Comparison of ENCODE assay signal across 1 cellular context in genomic region chr5:171415115-171415730, GRCh38.
TF ChIP-seq lines count a peak whose summit lies in the region.

No MANE protein-coding gene starts in this region.

TF ChIP-seq in GM23338, 12 proteins besides CTCF, POLR2A, EP300 and RAD21 (continued from another document):
- TF ChIP-seq REST (IDR thresholded peaks at IDR 0.05; ENCODE audit: unreplicated experiment) (no peak), NANOG (IDR thresholded peaks at IDR 0.05; ENCODE audit: borderline replicate concordance) (no peak), ZNF114 (CRISPR knock-in tag; IDR thresholded peaks at IDR 0.05) (no peak), ZNF331 (CRISPR knock-in tag; IDR thresholded peaks at IDR 0.05; ENCODE audit: low read depth) (no peak), JUNB (IDR thresholded peaks at IDR 0.05; ENCODE audit: unreplicated experiment) (no peak)
